In the genomic region with DNA sequence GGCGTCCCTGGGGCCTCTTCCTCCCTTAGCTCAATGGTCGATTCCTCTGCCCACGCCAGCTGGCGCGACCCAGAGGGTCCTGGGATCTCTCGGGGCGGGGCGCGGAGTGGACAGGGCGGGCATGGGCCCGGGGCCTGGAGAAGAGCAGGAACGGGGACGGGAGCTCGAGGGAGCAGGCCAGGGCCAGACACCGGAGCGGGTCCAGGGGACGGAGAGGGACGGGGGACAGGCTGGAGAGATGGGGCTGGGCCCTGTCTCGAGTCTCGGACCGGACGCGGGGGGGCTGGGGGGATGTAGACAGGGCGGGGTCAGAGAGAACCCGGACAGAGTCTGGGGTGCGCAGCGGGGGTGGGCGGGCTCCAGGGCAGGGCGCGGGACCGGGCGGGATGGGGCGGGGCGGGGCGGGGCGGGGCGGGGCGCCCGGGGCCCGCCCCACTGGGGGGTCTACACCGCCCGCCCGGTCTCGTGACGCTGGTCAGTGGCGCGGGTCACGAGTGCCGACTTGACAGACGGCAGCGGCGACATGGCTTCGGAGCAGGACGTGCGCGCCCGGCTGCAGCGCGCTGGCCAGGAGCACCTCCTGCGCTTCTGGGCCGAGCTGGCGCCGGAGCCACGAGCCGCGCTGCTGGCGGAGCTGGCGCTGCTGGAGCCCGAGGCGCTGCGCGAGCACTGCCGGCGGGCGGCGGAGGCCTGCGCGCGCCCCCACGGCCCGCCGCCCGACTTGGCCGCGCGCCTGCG, we compare ENCODE assay signal across 8 cellular contexts. TPM values are rescaled to one million over a fixed set of nuclear protein-coding genes. Genes with fewer than 3 reads are reported as not detected.
DNase-seq lines count a peak whose midpoint lies in the region; ATAC-seq and TF ChIP-seq lines count a peak whose summit lies in the region.

A gene with protein sequence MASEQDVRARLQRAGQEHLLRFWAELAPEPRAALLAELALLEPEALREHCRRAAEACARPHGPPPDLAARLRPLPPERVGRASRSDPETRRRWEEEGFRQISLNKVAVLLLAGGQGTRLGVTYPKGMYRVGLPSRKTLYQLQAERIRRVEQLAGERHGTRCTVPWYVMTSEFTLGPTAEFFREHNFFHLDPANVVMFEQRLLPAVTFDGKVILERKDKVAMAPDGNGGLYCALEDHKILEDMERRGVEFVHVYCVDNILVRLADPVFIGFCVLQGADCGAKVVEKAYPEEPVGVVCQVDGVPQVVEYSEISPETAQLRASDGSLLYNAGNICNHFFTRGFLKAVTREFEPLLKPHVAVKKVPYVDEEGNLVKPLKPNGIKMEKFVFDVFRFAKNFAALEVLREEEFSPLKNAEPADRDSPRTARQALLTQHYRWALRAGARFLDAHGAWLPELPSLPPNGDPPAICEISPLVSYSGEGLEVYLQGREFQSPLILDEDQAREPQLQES (plus strand): TSS at position 508 of the 738 bp plus-strand sequence. CDS start 16 bp downstream, at position 524.

- DNase-seq in NCI-H1105 (lab: John Stamatoyannopoulos, UW) (peak; percentile 18), NCI-H1105 treated with DMSO at 0.1 percent for 48 hours (lab: John Stamatoyannopoulos, UW) (no peak), RKO (ENCODE audit: low spot score) (peak; percentile 87), cardiac muscle cell (ENCODE audit: low read depth in 1 of 2, low spot score in 1 of 2) (peak; percentile 65 to 75), osteoblast (ENCODE audit: insufficient read length, low spot score, missing footprints) (peak; percentile 95), NCI-H1048 (lab: John Stamatoyannopoulos, UW) (no peak)
- DNase-seq in activated naive CD8-positive, alpha-beta T cell treated with anti-CD3 and anti-CD28 coated beads for 36 hours: peak; percentile 66

- H3K4me3 ChIP-seq in cardiac muscle cell (peak within 1 kb of the TSS; percentile 40), osteoblast (ENCODE audit: insufficient read depth, low read length) (peak within 1 kb of the TSS; percentile 79)

- peak within 1 kb of the TSS; percentile 85 for H3K4me2 ChIP-seq in osteoblast (ENCODE audit: insufficient read depth, low read length)

- peaks cover 2% of the 10 kb centered on the region for H3K4me1 Mint-ChIP-seq in activated naive CD8-positive, alpha-beta T cell treated with anti-CD3 and anti-CD28 coated beads for 36 hours

- no peaks in the 10 kb centered on the region for H3K9me3 ChIP-seq in cardiac muscle cell (ENCODE audit: low read depth)
- H3K9me3 ChIP-seq in osteoblast (ENCODE audit: low read depth, low read length): no peaks in the 10 kb centered on the region

- H3K79me2 ChIP-seq in osteoblast (ENCODE audit: insufficient read depth, low read length): peaks cover 41% of the 10 kb centered on the region

- H3K27me3 ChIP-seq in cardiac muscle cell (peaks cover 33% of the 10 kb centered on the region), osteoblast (ENCODE audit: insufficient read depth, low read length) (no peaks in the 10 kb centered on the region)

- H2AFZ ChIP-seq in osteoblast (ENCODE audit: low read length): peak within 1 kb of the TSS; percentile 83

- no peaks in the 10 kb centered on the region for H3K9me3 Mint-ChIP-seq in activated naive CD8-positive, alpha-beta T cell treated with anti-CD3 and anti-CD28 coated beads for 36 hours

- peaks cover 6% of the 10 kb centered on the region for H4K20me1 ChIP-seq in osteoblast (ENCODE audit: insufficient read depth, low read length)

- H3K36me3 ChIP-seq in cardiac muscle cell (no peaks in the 10 kb centered on the region), osteoblast (ENCODE audit: insufficient read depth, low read length) (peaks cover 19% of the 10 kb centered on the region)

- TF ChIP-seq CTCF in cardiac muscle cell (IDR thresholded peaks at IDR 0.05; ENCODE audit: low read depth, low read length) (no peak), osteoblast (IDR thresholded peaks at IDR 0.05; ENCODE audit: extremely low read depth, low read depth, low read length) (no peak)

- peaks cover 4% of the 10 kb centered on the region for H3K36me3 Mint-ChIP-seq in activated naive CD8-positive, alpha-beta T cell treated with anti-CD3 and anti-CD28 coated beads for 36 hours

- H3K27ac ChIP-seq in cardiac muscle cell (no peak within 1 kb of the TSS), osteoblast (ENCODE audit: low read depth, low read length) (no peak within 1 kb of the TSS)

- no peaks in the 10 kb centered on the region for H3K27me3 Mint-ChIP-seq in activated naive CD8-positive, alpha-beta T cell treated with anti-CD3 and anti-CD28 coated beads for 36 hours

- peak; percentile 62 for ATAC-seq in HG02970 (IDR thresholded peaks at IDR 0.05; ENCODE audit: low FRiP score, unreplicated experiment)

- peak within 1 kb of the TSS; percentile 75 for H3K4me3 Mint-ChIP-seq in activated naive CD8-positive, alpha-beta T cell treated with anti-CD3 and anti-CD28 coated beads for 36 hours

- peak within 1 kb of the TSS; percentile 51 for H3K27ac Mint-ChIP-seq in activated naive CD8-positive, alpha-beta T cell treated with anti-CD3 and anti-CD28 coated beads for 36 hours

- no peaks in the 10 kb centered on the region for H3K4me1 ChIP-seq in cardiac muscle cell (ENCODE audit: low read depth)
- no peaks in the 10 kb centered on the region for H3K4me1 ChIP-seq in osteoblast (ENCODE audit: insufficient read depth, low read length)

RNA-seq across cellular contexts. Expression of the gene that starts here (rescaled TPM):
- total RNA-seq in activated naive CD8-positive, alpha-beta T cell treated with anti-CD3 and anti-CD28 coated beads for 36 hours: 10 to 100 TPM; 22.9 to 23.5 TPM
- total RNA-seq in cardiac muscle cell (5.8 and 13.3 TPM in 2 replicates), osteoblast (35.9 and 36.9 TPM in 2 replicates)
- 9.9 and 17.9 TPM in 2 replicates for polyA plus RNA-seq in cardiac muscle cell

Comparison
In these comparisons a context has a peak if more than half of its experiments do, and no peak if none do; other contexts are left out.
1. DNase-seq: peak in NCI-H1105 (single experiment), RKO (single experiment), activated naive CD8-positive, alpha-beta T cell treated with anti-CD3 and anti-CD28 coated beads for 36 hours (single experiment), cardiac muscle cell (2 of 2) and osteoblast (single experiment); none in NCI-H1105 treated with DMSO at 0.1 percent for 48 hours (single experiment) and NCI-H1048 (single experiment).